ENCODE assay signal across 16 cellular contexts in genomic region chr2:204265701-204266310, GRCh38.
DNase-seq lines count a peak whose midpoint lies in the region; ATAC-seq and TF ChIP-seq lines count a peak whose summit lies in the region.
"Had no signal": no experiment of that assay in that cellular context is flagged by ENCODE, and none has a peak within 500 bp of the region (broad histone marks: within the 10 kb centered on the region; RNA-seq: fewer than 3 reads in every experiment).

No MANE protein-coding gene starts in this region.

- peak; percentile 47 for ATAC-seq in sciatic nerve
- no peak for ATAC-seq in GM19467 (IDR thresholded peaks at IDR 0.05; ENCODE audit: unreplicated experiment)
- ATAC-seq: activated naive CD8-positive, alpha-beta T cell treated with anti-CD3 and anti-CD28 coated beads, Interleukin-2, amount 50 U/mL, for 24 hours; right cardiac atrium; T-helper 17 cell had no signal

- in situ Hi-C loops in GM13976 (cut with MboI; ENCODE audit: low sequenced_read_pairs, unreplicated experiment), result no loop called here

- DNase-seq in NCI-H146 (lab: John Stamatoyannopoulos, UW), result peak; percentile 64
- DNase-seq in NCI-H69 (lab: John Stamatoyannopoulos, UW), result peak; percentile 71
- DNase-seq in inferior parietal cortex (ENCODE audit: extremely low spot score), result peak; percentile 36
- no peak for DNase-seq in sciatic nerve (ENCODE audit: low spot score)
- no peak for DNase-seq in AG20443 (ENCODE audit: low spot score)
- no peak for DNase-seq in NOMO-1 treated with DMSO at 0.1 percent for 48 hours (lab: John Stamatoyannopoulos, UW; ENCODE audit: unreplicated experiment)
- no peak for DNase-seq in GM13976 (ENCODE audit: low spot score)
- DNase-seq: activated CD4-positive, CD25-positive, alpha-beta regulatory T cell treated with anti-CD3 and anti-CD28 coated beads, Interleukin-2, amount 50 U/mL, for 72 hours; activated naive CD8-positive, alpha-beta T cell treated with anti-CD3 and anti-CD28 coated beads, Interleukin-2, amount 50 U/mL, for 24 hours; CD4-positive, CD25-positive, alpha-beta regulatory T cell; cerebellar nuclear complex; NCI-H446 treated with DMSO at 0.1 percent for 48 hours; right cardiac atrium; stimulated activated CD4-positive, alpha-beta T cell treated with anti-CD3 and anti-CD28 coated beads, Interleukin-1b, Interleukin-23, amount 100 ng/mL, for 48 hours; T-helper 17 cell had no signal

- intact Hi-C loops in sciatic nerve (cut with DNase I), result no loop called here

- TF ChIP-seq CTCF in GM13976 (IDR thresholded peaks at IDR 0.05; ENCODE audit: borderline replicate concordance, control extremely low read depth, extremely low read depth, insufficient read depth, missing control alignments), result no peak

Comparison
In these comparisons a context has a peak if more than half of its experiments do, and no peak if none do; other contexts are left out.
1. DNase-seq: peak in NCI-H146 (single experiment), NCI-H69 (single experiment) and inferior parietal cortex (single experiment); none in sciatic nerve (single experiment), AG20443 (single experiment), NOMO-1 treated with DMSO at 0.1 percent for 48 hours (single experiment) and GM13976 (single experiment).